1 cellular context compared by ENCODE assay signal in genomic region chr9:113879906-113880305, GRCh38.
TF ChIP-seq lines count a peak whose summit lies in the region.

No MANE protein-coding gene starts in this region.

TF ChIP-seq in GM23338, 12 proteins besides CTCF, POLR2A, EP300 and RAD21 (continued from another document):
- TF ChIP-seq ZNF462 (CRISPR knock-in tag; IDR thresholded peaks at IDR 0.05) (no peak), REST (IDR thresholded peaks at IDR 0.05; ENCODE audit: unreplicated experiment) (no peak), ZNF114 (CRISPR knock-in tag; IDR thresholded peaks at IDR 0.05) (no peak), ZNF331 (CRISPR knock-in tag; IDR thresholded peaks at IDR 0.05; ENCODE audit: low read depth) (no peak), NANOG (IDR thresholded peaks at IDR 0.05; ENCODE audit: borderline replicate concordance) (no peak), EZH2phosphoT487 (IDR thresholded peaks at IDR 0.05; ENCODE audit: unreplicated experiment) (no peak), CREB1 (CRISPR knock-in tag; IDR thresholded peaks at IDR 0.05; ENCODE audit: low read depth) (no peak)
TF ChIP-seq in GM23338: peak in this region for 0.
